1 cellular context compared by ENCODE assay signal in the genomic region with DNA sequence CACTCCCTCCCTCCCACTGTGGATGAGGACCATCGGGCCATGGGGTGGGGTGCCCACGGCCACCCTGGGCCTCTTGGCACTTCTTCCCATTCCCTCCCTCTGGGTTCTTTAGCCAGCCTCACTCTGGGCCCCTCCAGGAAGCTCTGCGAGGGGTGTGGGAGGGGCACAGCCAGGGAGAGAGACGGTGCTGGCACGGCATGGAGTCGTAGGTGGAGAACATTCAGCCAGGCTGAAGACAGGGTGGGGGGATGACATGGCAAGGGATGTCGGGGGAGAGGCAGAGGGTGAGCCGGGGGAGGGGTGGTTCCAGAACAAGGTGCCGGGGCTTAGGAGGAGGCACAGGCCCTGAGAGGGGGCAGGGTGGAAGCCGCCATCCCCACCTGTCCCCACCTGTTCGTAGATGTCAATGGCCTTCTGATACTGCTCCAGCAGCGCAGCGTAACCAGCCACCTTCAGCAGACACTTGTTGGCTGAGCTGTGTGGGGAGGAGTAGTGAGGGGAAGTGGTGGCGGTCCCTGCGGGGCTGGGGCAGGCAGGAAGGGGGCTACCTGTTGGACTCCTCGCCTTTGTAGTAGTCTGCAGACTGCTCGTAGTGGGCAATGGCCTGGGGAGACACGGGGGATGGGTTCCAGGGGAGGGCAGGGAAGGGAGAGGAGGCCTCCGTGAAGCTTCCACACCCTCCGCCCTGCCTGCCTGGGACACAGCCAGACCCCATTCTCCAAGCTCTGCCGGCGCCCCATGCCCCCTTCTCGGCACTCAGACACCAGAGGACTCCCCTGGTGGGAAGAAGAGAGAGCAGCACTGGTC.
TF ChIP-seq lines count a peak whose summit lies in the region.

No MANE protein-coding gene starts in this region.

TF ChIP-seq in HEK293, 187 proteins besides CTCF, POLR2A, EP300 and RAD21 (continued from another document):
- TF ChIP-seq SCRT1 (tag by site-specific recombination; IDR thresholded peaks at IDR 0.05; ENCODE audit: borderline replicate concordance) (peak; percentile 59; the same call in 1 of the 2 replicates), GLIS2 (tag by site-specific recombination; IDR thresholded peaks at IDR 0.05) (peak; percentile 31; the same call in 1 of the 2 replicates), ZNF404 (tag by site-specific recombination; IDR thresholded peaks at IDR 0.05) (no peak), ZNF423 (tag by site-specific recombination; IDR thresholded peaks at IDR 0.05) (no peak), ZNF544 (tag by site-specific recombination; IDR thresholded peaks at IDR 0.05) (no peak), ZNF175 (tag by site-specific recombination; IDR thresholded peaks at IDR 0.05) (no peak), GLIS1 (tag by site-specific recombination; IDR thresholded peaks at IDR 0.05) (peak; percentile 62), ZNF155 (tag by site-specific recombination; IDR thresholded peaks at IDR 0.05) (no peak), SETDB1 (IDR thresholded peaks at IDR 0.05; ENCODE audit: insufficient read length, low read length) (no peak), KLF9 (tag by site-specific recombination; IDR thresholded peaks at IDR 0.05; ENCODE audit: low read depth) (no peak), EGR2 (tag by site-specific recombination; IDR thresholded peaks at IDR 0.05; ENCODE audit: low read depth) (peak; percentile 73), ZNF112 (tag by site-specific recombination; IDR thresholded peaks at IDR 0.05) (no peak), ZFHX2 (tag by site-specific recombination; conservative IDR thresholded peaks at IDR 0.05) (peak; percentile 71), ZNF561 (tag by site-specific recombination; IDR thresholded peaks at IDR 0.05; ENCODE audit: borderline replicate concordance) (no peak), ZIC2 (tag by site-specific recombination; IDR thresholded peaks at IDR 0.05) (peak; percentile 81), ZNF214 (tag by site-specific recombination; IDR thresholded peaks at IDR 0.05; ENCODE audit: borderline replicate concordance) (no peak), TRIM28 (IDR thresholded peaks at IDR 0.05; ENCODE audit: borderline replicate concordance, low read length) (no peak), ZNF184 (tag by site-specific recombination; IDR thresholded peaks at IDR 0.05) (no peak), PRDM1 (tag by site-specific recombination; IDR thresholded peaks at IDR 0.05) (no peak)
- TF ChIP-seq, protein P1, sequence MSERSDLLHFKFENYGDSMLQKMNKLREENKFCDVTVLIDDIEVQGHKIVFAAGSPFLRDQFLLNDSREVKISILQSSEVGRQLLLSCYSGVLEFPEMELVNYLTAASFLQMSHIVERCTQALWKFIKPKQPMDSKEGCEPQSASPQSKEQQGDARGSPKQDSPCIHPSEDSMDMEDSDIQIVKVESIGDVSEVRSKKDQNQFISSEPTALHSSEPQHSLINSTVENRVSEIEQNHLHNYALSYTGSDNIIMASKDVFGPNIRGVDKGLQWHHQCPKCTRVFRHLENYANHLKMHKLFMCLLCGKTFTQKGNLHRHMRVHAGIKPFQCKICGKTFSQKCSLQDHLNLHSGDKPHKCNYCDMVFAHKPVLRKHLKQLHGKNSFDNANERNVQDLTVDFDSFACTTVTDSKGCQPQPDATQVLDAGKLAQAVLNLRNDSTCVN (tag by site-specific recombination; optimal IDR thresholded peaks at IDR 0.05) = no peak
- TF ChIP-seq, protein P2, sequence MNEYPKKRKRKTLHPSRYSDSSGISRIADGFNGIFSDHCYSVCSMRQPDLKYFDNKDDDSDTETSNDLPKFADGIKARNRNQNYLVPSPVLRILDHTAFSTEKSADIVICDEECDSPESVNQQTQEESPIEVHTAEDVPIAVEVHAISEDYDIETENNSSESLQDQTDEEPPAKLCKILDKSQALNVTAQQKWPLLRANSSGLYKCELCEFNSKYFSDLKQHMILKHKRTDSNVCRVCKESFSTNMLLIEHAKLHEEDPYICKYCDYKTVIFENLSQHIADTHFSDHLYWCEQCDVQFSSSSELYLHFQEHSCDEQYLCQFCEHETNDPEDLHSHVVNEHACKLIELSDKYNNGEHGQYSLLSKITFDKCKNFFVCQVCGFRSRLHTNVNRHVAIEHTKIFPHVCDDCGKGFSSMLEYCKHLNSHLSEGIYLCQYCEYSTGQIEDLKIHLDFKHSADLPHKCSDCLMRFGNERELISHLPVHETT (tag by site-specific recombination; IDR thresholded peaks at IDR 0.05) = no peak
- TF ChIP-seq, protein P3, sequence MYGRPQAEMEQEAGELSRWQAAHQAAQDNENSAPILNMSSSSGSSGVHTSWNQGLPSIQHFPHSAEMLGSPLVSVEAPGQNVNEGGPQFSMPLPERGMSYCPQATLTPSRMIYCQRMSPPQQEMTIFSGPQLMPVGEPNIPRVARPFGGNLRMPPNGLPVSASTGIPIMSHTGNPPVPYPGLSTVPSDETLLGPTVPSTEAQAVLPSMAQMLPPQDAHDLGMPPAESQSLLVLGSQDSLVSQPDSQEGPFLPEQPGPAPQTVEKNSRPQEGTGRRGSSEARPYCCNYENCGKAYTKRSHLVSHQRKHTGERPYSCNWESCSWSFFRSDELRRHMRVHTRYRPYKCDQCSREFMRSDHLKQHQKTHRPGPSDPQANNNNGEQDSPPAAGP (tag by site-specific recombination; IDR thresholded peaks at IDR 0.05) = no peak
- TF ChIP-seq, protein P4, sequence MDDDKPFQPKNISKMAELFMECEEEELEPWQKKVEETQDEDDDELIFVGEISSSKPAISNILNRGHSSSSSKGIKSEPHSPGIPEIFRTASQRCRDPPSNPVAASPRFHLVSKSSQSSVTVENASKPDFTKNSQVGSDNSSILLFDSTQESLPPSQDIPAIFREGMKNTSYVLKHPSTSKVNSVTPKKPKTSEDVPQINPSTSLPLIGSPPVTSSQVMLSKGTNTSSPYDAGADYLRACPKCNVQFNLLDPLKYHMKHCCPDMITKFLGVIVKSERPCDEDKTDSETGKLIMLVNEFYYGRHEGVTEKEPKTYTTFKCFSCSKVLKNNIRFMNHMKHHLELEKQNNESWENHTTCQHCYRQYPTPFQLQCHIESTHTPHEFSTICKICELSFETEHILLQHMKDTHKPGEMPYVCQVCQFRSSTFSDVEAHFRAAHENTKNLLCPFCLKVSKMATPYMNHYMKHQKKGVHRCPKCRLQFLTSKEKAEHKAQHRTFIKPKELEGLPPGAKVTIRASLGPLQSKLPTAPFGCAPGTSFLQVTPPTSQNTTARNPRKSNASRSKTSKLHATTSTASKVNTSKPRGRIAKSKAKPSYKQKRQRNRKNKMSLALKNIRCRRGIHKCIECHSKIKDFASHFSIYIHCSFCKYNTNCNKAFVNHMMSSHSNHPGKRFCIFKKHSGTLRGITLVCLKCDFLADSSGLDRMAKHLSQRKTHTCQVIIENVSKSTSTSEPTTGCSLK (tag by site-specific recombination; IDR thresholded peaks at IDR 0.05) = no peak
- TF ChIP-seq, protein P5, sequence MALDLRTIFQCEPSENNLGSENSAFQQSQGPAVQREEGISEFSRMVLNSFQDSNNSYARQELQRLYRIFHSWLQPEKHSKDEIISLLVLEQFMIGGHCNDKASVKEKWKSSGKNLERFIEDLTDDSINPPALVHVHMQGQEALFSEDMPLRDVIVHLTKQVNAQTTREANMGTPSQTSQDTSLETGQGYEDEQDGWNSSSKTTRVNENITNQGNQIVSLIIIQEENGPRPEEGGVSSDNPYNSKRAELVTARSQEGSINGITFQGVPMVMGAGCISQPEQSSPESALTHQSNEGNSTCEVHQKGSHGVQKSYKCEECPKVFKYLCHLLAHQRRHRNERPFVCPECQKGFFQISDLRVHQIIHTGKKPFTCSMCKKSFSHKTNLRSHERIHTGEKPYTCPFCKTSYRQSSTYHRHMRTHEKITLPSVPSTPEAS (tag by site-specific recombination; IDR thresholded peaks at IDR 0.05) = no peak
- TF ChIP-seq, protein P6, sequence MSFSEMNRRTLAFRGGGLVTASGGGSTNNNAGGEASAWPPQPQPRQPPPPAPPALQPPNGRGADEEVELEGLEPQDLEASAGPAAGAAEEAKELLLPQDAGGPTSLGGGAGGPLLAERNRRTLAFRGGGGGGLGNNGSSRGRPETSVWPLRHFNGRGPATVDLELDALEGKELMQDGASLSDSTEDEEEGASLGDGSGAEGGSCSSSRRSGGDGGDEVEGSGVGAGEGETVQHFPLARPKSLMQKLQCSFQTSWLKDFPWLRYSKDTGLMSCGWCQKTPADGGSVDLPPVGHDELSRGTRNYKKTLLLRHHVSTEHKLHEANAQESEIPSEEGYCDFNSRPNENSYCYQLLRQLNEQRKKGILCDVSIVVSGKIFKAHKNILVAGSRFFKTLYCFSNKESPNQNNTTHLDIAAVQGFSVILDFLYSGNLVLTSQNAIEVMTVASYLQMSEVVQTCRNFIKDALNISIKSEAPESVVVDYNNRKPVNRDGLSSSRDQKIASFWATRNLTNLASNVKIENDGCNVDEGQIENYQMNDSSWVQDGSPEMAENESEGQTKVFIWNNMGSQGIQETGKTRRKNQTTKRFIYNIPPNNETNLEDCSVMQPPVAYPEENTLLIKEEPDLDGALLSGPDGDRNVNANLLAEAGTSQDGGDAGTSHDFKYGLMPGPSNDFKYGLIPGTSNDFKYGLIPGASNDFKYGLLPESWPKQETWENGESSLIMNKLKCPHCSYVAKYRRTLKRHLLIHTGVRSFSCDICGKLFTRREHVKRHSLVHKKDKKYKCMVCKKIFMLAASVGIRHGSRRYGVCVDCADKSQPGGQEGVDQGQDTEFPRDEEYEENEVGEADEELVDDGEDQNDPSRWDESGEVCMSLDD (tag by site-specific recombination; IDR thresholded peaks at IDR 0.05) = no peak
TF ChIP-seq in HEK293: peak in this region for 7.
